Comparison of ENCODE assay signal across 1 cellular context in genomic region chr4:44678094-44679023, GRCh38.
TF ChIP-seq lines count a peak whose summit lies in the region.

GUF1 (plus strand) TSS chr4:44678420; CDS start chr4:44678623, 203 bp downstream.

TF ChIP-seq in K562, 482 proteins besides CTCF, POLR2A, EP300 and RAD21 (continued from another document):
- TF ChIP-seq IRF1 (CRISPR knock-in tag; IDR thresholded peaks at IDR 0.05; ENCODE audit: borderline replicate concordance) (no peak), NR2C2 (CRISPR knock-in tag; IDR thresholded peaks at IDR 0.05) (no peak), NR2C2 (tag; IDR thresholded peaks at IDR 0.05) (peak; percentile 72), U2AF2 (optimal IDR thresholded peaks at IDR 0.05; ENCODE audit: low read depth, low read length) (no peak), DDX20 (tag; IDR thresholded peaks at IDR 0.05; ENCODE audit: low read depth) (no peak), NUFIP1 (IDR thresholded peaks at IDR 0.05; ENCODE audit: partially characterized antibody) (no peak), ZNF253 (CRISPR knock-in tag; conservative IDR thresholded peaks at IDR 0.05) (no peak)
TF ChIP-seq in K562: peak in this region for 112.
